In genomic region chr16:54931757-54932660, GRCh38 we compare ENCODE assay signal across 1 cellular context.
TF ChIP-seq lines count a peak whose summit lies in the region.

No MANE protein-coding gene starts in this region.

TF ChIP-seq in SK-N-SH, 30 proteins besides CTCF, POLR2A, EP300 and RAD21 (continued from another document):
- TF ChIP-seq IRF3 (IDR thresholded peaks at IDR 0.05; ENCODE audit: low read depth, low read length): no peak
- no peak for TF ChIP-seq MAX (IDR thresholded peaks at IDR 0.05; ENCODE audit: low read depth)
TF ChIP-seq in SK-N-SH: peak in this region for 0.
